Comparison of ENCODE assay signal across 28 cellular contexts in the genomic region with DNA sequence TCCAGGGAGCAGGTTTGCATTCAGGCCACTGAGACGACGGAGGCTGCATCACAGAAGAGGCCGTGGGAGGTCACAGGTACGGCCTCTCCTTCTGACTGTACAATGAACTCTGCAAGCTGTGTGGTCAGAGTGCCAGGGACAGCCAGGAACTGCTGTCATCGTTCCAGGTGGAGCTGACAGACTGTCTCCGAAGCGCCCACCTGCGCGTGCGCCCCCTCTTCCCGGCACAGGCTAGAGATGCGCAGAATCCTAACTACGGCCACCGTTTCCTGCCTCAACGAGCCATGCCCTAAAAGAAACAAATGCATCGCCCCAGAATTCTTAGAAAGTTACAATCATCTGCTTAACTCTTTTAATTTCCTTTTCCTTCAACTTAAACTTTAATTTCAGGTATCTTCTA.
"Had no signal": no experiment of that assay in that cellular context is flagged by ENCODE, and none has a peak within 500 bp of the region (broad histone marks: within the 10 kb centered on the region; RNA-seq: fewer than 3 reads in every experiment).

No MANE protein-coding gene starts in this region.

- H3K9ac ChIP-seq: neural progenitor cell had no signal

- FAIRE-seq: islet of Langerhans, kidney, urothelium cell line had no signal

- H3K4me3 ChIP-seq: left lung, lower lobe of right lung, neural progenitor cell, ovary, right atrium auricular region, right lobe of liver, smooth muscle cell, stomach, thoracic aorta, tibial artery, upper lobe of right lung had no signal

- H3K4me2 ChIP-seq: smooth muscle cell had no signal

- H3K27me3 Mint-ChIP-seq: progenitor cell of endocrine pancreas; stimulated activated naive B cell treated with anti-CD40 and anti-IgM and Interleukin-4, amounts not matched to agents 10 μg/mL and 1 μg/mL and 100 μg/mL, for 72 hours had no signal

- H3K4me3 Mint-ChIP-seq: immature natural killer cell; mesothelial cell of epicardium; naive B cell; natural killer cell; nephron progenitor cell; neural progenitor cell; stimulated activated naive B cell treated with anti-CD40 and anti-IgM and Interleukin-4, amounts not matched to agents 10 μg/mL and 1 μg/mL and 100 μg/mL, for 72 hours had no signal

- H3K27ac ChIP-seq: left lung, lower lobe of right lung, neural progenitor cell, ovary, right atrium auricular region, right lobe of liver, stomach, thoracic aorta, tibial artery, upper lobe of right lung had no signal

- H3K9me3 Mint-ChIP-seq: immature natural killer cell; mesothelial cell of epicardium; naive B cell; natural killer cell; nephron progenitor cell; neural progenitor cell; stimulated activated naive B cell treated with anti-CD40 and anti-IgM and Interleukin-4, amounts not matched to agents 10 μg/mL and 1 μg/mL and 100 μg/mL, for 72 hours had no signal

- H2AFZ ChIP-seq: neural progenitor cell had no signal

- DNase-seq: hypothalamus; immature natural killer cell; kidney; left colon; left lung; lower lobe of right lung; mesendoderm; naive B cell; natural killer cell; nephron progenitor cell; ovary; right lobe of liver; stimulated activated CD4-positive, alpha-beta T cell treated with anti-CD3 and anti-CD28 coated beads, Interleukin-1b, Interleukin-23, amount 100 ng/mL, for 48 hours; stimulated activated CD4-positive, alpha-beta T cell treated with anti-CD3 and anti-CD28 coated beads, Interleukin-2, amount 100 ng/mL, for 48 hours; stimulated activated naive B cell treated with anti-CD40 and anti-IgM and Interleukin-4, amounts not matched to agents 10 μg/mL and 1 μg/mL and 100 μg/mL, for 72 hours; stimulated activated naive CD8-positive, alpha-beta T cell treated with anti-CD3 and anti-CD28 coated beads, Interleukin-15, Interleukin-2, amounts not matched to agents 100 U/mL and 50 U/mL, for 24 hours; stomach; tibial artery; trophoblast cell; upper lobe of right lung had no signal

- H3K27me3 ChIP-seq: left lung, neural progenitor cell, ovary, right atrium auricular region, right lobe of liver, upper lobe of right lung had no signal

- H3K4me1 Mint-ChIP-seq: immature natural killer cell; naive B cell; natural killer cell; stimulated activated naive B cell treated with anti-CD40 and anti-IgM and Interleukin-4, amounts not matched to agents 10 μg/mL and 1 μg/mL and 100 μg/mL, for 72 hours had no signal

- H3K36me3 ChIP-seq: left lung, lower lobe of right lung, neural progenitor cell, ovary, right atrium auricular region, right lobe of liver, stomach, thoracic aorta, tibial artery, upper lobe of right lung had no signal

- H3K27ac Mint-ChIP-seq: immature natural killer cell; mesothelial cell of epicardium; naive B cell; natural killer cell; neural progenitor cell; progenitor cell of endocrine pancreas; stimulated activated naive B cell treated with anti-CD40 and anti-IgM and Interleukin-4, amounts not matched to agents 10 μg/mL and 1 μg/mL and 100 μg/mL, for 72 hours had no signal

- H3K4me1 ChIP-seq: left lung, lower lobe of right lung, right atrium auricular region, right lobe of liver, stomach, tibial artery, upper lobe of right lung had no signal

- H3K9me3 ChIP-seq: left lung, lower lobe of right lung, ovary, right atrium auricular region, right lobe of liver, stomach, thoracic aorta, tibial artery, upper lobe of right lung had no signal

- H3K36me3 Mint-ChIP-seq: immature natural killer cell; mesothelial cell of epicardium; naive B cell; natural killer cell; neural progenitor cell; stimulated activated naive B cell treated with anti-CD40 and anti-IgM and Interleukin-4, amounts not matched to agents 10 μg/mL and 1 μg/mL and 100 μg/mL, for 72 hours had no signal
